Comparison of ENCODE assay signal across 10 cellular contexts in the genomic region with DNA sequence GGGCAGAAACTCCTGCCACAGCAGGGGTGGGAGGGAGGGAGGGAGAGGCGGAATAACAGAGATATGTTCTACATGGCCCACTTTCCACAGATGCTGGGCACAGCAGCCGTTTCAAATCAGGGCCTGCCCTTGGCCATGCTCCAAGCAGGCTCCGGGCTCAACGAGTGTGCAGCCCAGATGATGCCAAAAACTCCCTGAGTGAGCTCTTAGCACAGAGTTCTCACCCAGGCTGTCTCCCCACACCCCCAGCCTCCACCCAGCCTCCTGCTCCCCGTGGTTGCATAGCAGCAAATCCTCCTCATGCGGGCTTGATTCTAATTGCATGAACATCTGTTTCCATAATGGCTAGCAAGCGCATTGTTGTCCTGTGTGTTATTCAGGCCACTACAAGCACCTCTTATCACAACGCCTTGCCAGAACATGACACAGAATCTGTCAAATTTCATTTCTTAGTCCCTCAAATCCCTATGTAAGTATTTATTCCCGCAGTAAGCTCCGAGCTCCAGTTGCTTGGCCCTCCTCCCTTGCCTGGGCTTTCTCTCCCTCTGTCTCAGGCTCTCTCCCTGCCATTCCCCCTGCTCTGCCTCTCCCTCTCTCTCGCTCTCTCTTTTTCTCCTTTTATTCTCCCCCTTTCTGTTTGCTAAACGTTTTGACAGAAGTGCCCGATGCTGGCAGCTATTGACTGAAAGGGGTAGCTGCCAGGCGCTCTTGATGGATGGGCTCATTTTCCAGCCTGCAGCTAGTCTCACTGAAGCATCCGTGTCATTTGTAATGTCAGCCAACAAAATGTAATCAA.
DNase-seq lines count a peak whose midpoint lies in the region; ATAC-seq and TF ChIP-seq lines count a peak whose summit lies in the region.
"Had no signal": no experiment of that assay in that cellular context is flagged by ENCODE, and none has a peak within 500 bp of the region (broad histone marks: within the 10 kb centered on the region; RNA-seq: fewer than 3 reads in every experiment).

No MANE protein-coding gene starts in this region.

- H3K4me2 ChIP-seq in GM23248 (ENCODE audit: unreplicated experiment) (no peak overlapping the region), mammary epithelial cell (ENCODE audit: insufficient read depth, low read depth, low read length) (no peak overlapping the region)

- no peaks in the 10 kb centered on the region for H3F3A ChIP-seq in GM23248 (ENCODE audit: insufficient read depth)

- in situ Hi-C loops in GM23248 (cut with MboI) (no loop called here), mammary epithelial cell (cut with MboI; ENCODE audit: low sequenced_read_pairs in 2 of 2) (no loop called here), ACHN (cut with HindIII; ENCODE audit: low pct_ligation_motif_present, low pct_unique_long_range_greater_than_20kb, low sequenced_read_pairs) (no loop called here)

- dilution Hi-C loops in mammary epithelial cell (cut with HindIII; ENCODE audit: low sequenced_read_pairs) = no loop called here

- H3K27ac ChIP-seq in SJCRH30 = peak overlapping the region; percentile 81
- no peak overlapping the region for H3K27ac ChIP-seq in GM23248
- no peak overlapping the region for H3K27ac ChIP-seq in mammary epithelial cell (ENCODE audit: insufficient read depth, low read depth, low read length)
- no peak overlapping the region for H3K27ac ChIP-seq in foreskin keratinocyte

- H2AFZ ChIP-seq in GM23248 = no peak overlapping the region
- H2AFZ ChIP-seq in mammary epithelial cell (ENCODE audit: low read depth, low read length) = no peak overlapping the region

- no peak overlapping the region for H3K9ac ChIP-seq in GM23248
- no peak overlapping the region for H3K9ac ChIP-seq in mammary epithelial cell (ENCODE audit: insufficient read depth, low read length)

- no peak for ATAC-seq in foreskin keratinocyte

- CTCF ChIA-PET in mammary epithelial cell (lab: Charles Lee; ENCODE audit: low non-redundant PET) = no interaction called here

- H4K20me1 ChIP-seq in GM23248 (ENCODE audit: insufficient read depth) = no peaks in the 10 kb centered on the region
- H4K20me1 ChIP-seq in mammary epithelial cell (ENCODE audit: insufficient read depth, low read length) = no peaks in the 10 kb centered on the region

- H3K27me3 ChIP-seq in SJCRH30 = no peaks in the 10 kb centered on the region
- no peaks in the 10 kb centered on the region for H3K27me3 ChIP-seq in GM23248 (replicated peaks; ENCODE audit: insufficient read depth)
- no peaks in the 10 kb centered on the region for H3K27me3 ChIP-seq in mammary epithelial cell (ENCODE audit: insufficient read depth, low read length)
- no peaks in the 10 kb centered on the region for H3K27me3 ChIP-seq in foreskin keratinocyte

- H3K4me3 ChIP-seq in SJCRH30 = peak overlapping the region; percentile 40
- H3K4me3 ChIP-seq in GM23248 = no peak overlapping the region
- no peak overlapping the region for H3K4me3 ChIP-seq in mammary epithelial cell (replicated peaks in 1 of 3; ENCODE audit: insufficient read depth in 1 of 3, low read depth in 2 of 3, low read length in 3 of 3)

- TF ChIP-seq CTCF in mammary epithelial cell (conservative IDR thresholded peaks at IDR 0.05 in 1 of 2, IDR thresholded peaks at IDR 0.05 in 1 of 2; ENCODE audit: extremely low read depth in 1 of 2, insufficient read depth in 1 of 2, low read depth in 1 of 2, low read length in 2 of 2) (no peak), foreskin keratinocyte (conservative IDR thresholded peaks at IDR 0.05) (no peak)

- no peaks in the 10 kb centered on the region for H3K79me2 ChIP-seq in GM23248 (ENCODE audit: insufficient read depth)
- H3K79me2 ChIP-seq in mammary epithelial cell (ENCODE audit: insufficient read depth, low read length) = no peaks in the 10 kb centered on the region

- H3K36me3 ChIP-seq in SJCRH30 (no peaks in the 10 kb centered on the region), GM23248 (ENCODE audit: low read depth) (no peaks in the 10 kb centered on the region), mammary epithelial cell (ENCODE audit: insufficient read depth, low read length) (no peaks in the 10 kb centered on the region)

- peaks cover 23% of the 10 kb centered on the region for H3K4me1 ChIP-seq in SJCRH30
- H3K4me1 ChIP-seq in GM23248 (ENCODE audit: insufficient read depth) = no peaks in the 10 kb centered on the region
- no peaks in the 10 kb centered on the region for H3K4me1 ChIP-seq in mammary epithelial cell (ENCODE audit: insufficient read depth, low read length)
- no peaks in the 10 kb centered on the region for H3K4me1 ChIP-seq in foreskin keratinocyte

- DNase-seq in COLO668 (lab: John Stamatoyannopoulos, UW; ENCODE audit: unreplicated experiment) (peak; percentile 38), NCI-H1105 treated with DMSO at 0.1 percent for 48 hours (lab: John Stamatoyannopoulos, UW) (peak; percentile 99), SJCRH30 (peak; percentile 91 to 92), left kidney (ENCODE audit: low read depth, low spot score) (peak; percentile 35), GM23248 (no peak), mammary epithelial cell (no peak), foreskin keratinocyte (no peak), ACHN (no peak)
- DNase-seq: NCI-H226; stimulated activated naive CD4-positive, alpha-beta T cell had no signal

- BruUV-seq in mammary epithelial cell (replicated peaks; lab: Mats Ljungman, UMichigan) = no TSS peak

- no peaks in the 10 kb centered on the region for H3K9me3 ChIP-seq in SJCRH30 (replicated peaks)
- no peaks in the 10 kb centered on the region for H3K9me3 ChIP-seq in GM23248 (ENCODE audit: low read depth)
- no peaks in the 10 kb centered on the region for H3K9me3 ChIP-seq in mammary epithelial cell (replicated peaks; ENCODE audit: insufficient read depth, low read length)

- H3K9me2 ChIP-seq in GM23248 (ENCODE audit: insufficient read depth) = no peaks in the 10 kb centered on the region

- 1% methylated on average over 13 to 15 of the region's 15 CpGs for WGBS in GM23248 (ENCODE audit: low coverage in 1 of 2, low lambda C conversion rate in 2 of 2, missing lambda C conversion rate in 2 of 2), 2 experiments
- WGBS in mammary epithelial cell (ENCODE audit: low coverage, missing lambda C conversion rate) = 40% methylated on average over 13 of the region's 15 CpGs

- intact Hi-C loops in mammary epithelial cell (cut with micrococcal nuclease) = no loop called here

Comparison
In these comparisons a context has a peak if more than half of its experiments do, and no peak if none do; other contexts are left out.
1. DNase-seq: peak in COLO668 (single experiment), NCI-H1105 treated with DMSO at 0.1 percent for 48 hours (single experiment), SJCRH30 (2 of 2) and left kidney (single experiment); none in GM23248 (single experiment), mammary epithelial cell (single experiment), foreskin keratinocyte (0 of 2) and ACHN (single experiment).